Comparison of ENCODE assay signal across 10 cellular contexts in genomic region chr5:172906436-172906835, GRCh38. TPM values are rescaled to one million over a fixed set of nuclear protein-coding genes. Genes with fewer than 3 reads are reported as not detected.
DNase-seq lines count a peak whose midpoint lies in the region; ATAC-seq, FAIRE-seq and TF ChIP-seq lines count a peak whose summit lies in the region.
"Had no signal": no experiment of that assay in that cellular context is flagged by ENCODE, and none has a peak within 500 bp of the region (broad histone marks: within the 10 kb centered on the region; RNA-seq: fewer than 3 reads in every experiment).

No MANE protein-coding gene starts in this region.

- H2AFZ ChIP-seq in hepatocyte = no peak overlapping the region

- FAIRE-seq in HTR-8/SVneo (lab: Jason Lieb, UNC) = no peak

- no peak overlapping the region for H3K4me2 ChIP-seq in hepatocyte

- no peaks in the 10 kb centered on the region for H4K20me1 ChIP-seq in hepatocyte (ENCODE audit: insufficient read depth, poor library complexity, severe bottlenecking)

- H3K27me3 ChIP-seq in hepatocyte = no peaks in the 10 kb centered on the region
- no peaks in the 10 kb centered on the region for H3K27me3 ChIP-seq in aorta (ENCODE audit: control insufficient read depth in 1 of 2, insufficient read depth in 2 of 2, low read length in 1 of 2)

- intact Hi-C loops in aorta (cut with DNase I) = no loop called here

- peak overlapping the region in 1 of 2 donors; percentile 80 for H3K27ac Mint-ChIP-seq in stimulated activated naive CD8-positive, alpha-beta T cell treated with anti-CD3 and anti-CD28 coated beads, Interleukin-15, amount 100 ng/mL, for 72 hours

- no peak for TF ChIP-seq CTCF in hepatocyte (IDR thresholded peaks at IDR 0.05; ENCODE audit: poor library complexity)

- ATAC-seq in stimulated activated naive CD8-positive, alpha-beta T cell treated with anti-CD3 and anti-CD28 coated beads, Interleukin-15, amount 100 ng/mL, for 72 hours = peak; percentile 13
- no peak for ATAC-seq in stimulated activated naive CD8-positive, alpha-beta T cell treated with anti-CD3 and anti-CD28 coated beads, Interleukin-15, Interleukin-2, amounts not matched to agents 100 U/mL and 50 U/mL, for 24 hours
- ATAC-seq in HG03565 (IDR thresholded peaks at IDR 0.05; ENCODE audit: unreplicated experiment) (peak; percentile 63), aorta (ENCODE audit: low FRiP score) (peak; percentile 3)

- DNase-seq in stimulated activated naive CD8-positive, alpha-beta T cell treated with anti-CD3 and anti-CD28 coated beads, Interleukin-15, amount 100 ng/mL, for 72 hours = no peak
- no peak for DNase-seq in stimulated activated naive CD8-positive, alpha-beta T cell treated with anti-CD3 and anti-CD28 coated beads, Interleukin-15, Interleukin-2, amounts not matched to agents 100 U/mL and 50 U/mL, for 24 hours
- DNase-seq in hepatocyte (ENCODE audit: low spot score) (no peak), aorta (no peak), putamen (ENCODE audit: low spot score) (no peak), NOMO-1 (lab: John Stamatoyannopoulos, UW; ENCODE audit: unreplicated experiment in 2 of 2) (no peak), HTR-8/SVneo (ENCODE audit: insufficient read length, low spot score) (no peak)
- DNase-seq: central memory CD4-positive, alpha-beta T cell had no signal

- no peaks in the 10 kb centered on the region for H3K79me2 ChIP-seq in hepatocyte

- 83% methylated on average over 6 of the region's 6 CpGs for WGBS in hepatocyte (ENCODE audit: low lambda C conversion rate, missing lambda C conversion rate)
- 2 to 5% methylated on average over 6 of the region's 6 CpGs for WGBS in aorta, 2 donors

- peaks cover 21% of the 10 kb centered on the region for H3K4me1 Mint-ChIP-seq in stimulated activated naive CD8-positive, alpha-beta T cell treated with anti-CD3 and anti-CD28 coated beads, Interleukin-15, amount 100 ng/mL, for 72 hours

- H3K36me3 ChIP-seq in hepatocyte (replicated peaks; ENCODE audit: insufficient read depth, low read depth) (no peaks in the 10 kb centered on the region), aorta (ENCODE audit: control insufficient read depth in 1 of 2, insufficient read depth in 2 of 2, low read length in 1 of 2) (no peaks in the 10 kb centered on the region)

- no peaks in the 10 kb centered on the region for H3K27me3 Mint-ChIP-seq in stimulated activated naive CD8-positive, alpha-beta T cell treated with anti-CD3 and anti-CD28 coated beads, Interleukin-15, amount 100 ng/mL, for 72 hours

- H3K4me3 Mint-ChIP-seq in stimulated activated naive CD8-positive, alpha-beta T cell treated with anti-CD3 and anti-CD28 coated beads, Interleukin-15, amount 100 ng/mL, for 72 hours = no peak overlapping the region

- H3K9me3 ChIP-seq in hepatocyte (ENCODE audit: low read depth) = no peaks in the 10 kb centered on the region
- H3K9me3 ChIP-seq in aorta (ENCODE audit: control insufficient read depth, low read length) = no peaks in the 10 kb centered on the region

- H3K4me1 ChIP-seq in hepatocyte (ENCODE audit: insufficient read depth) = peaks cover 40% of the 10 kb centered on the region
- peaks cover 0 to 6% of the 10 kb centered on the region in 2 donors for H3K4me1 ChIP-seq in aorta (ENCODE audit: control insufficient read depth in 1 of 2, insufficient read depth in 2 of 2, low read length in 2 of 2)

- H3K4me3 ChIP-seq in hepatocyte = no peak overlapping the region
- no peak overlapping the region for H3K4me3 ChIP-seq in aorta (ENCODE audit: low read length in 2 of 2)

- H3K9me2 ChIP-seq in hepatocyte (replicated peaks; ENCODE audit: insufficient read depth) = no peaks in the 10 kb centered on the region

- H3K27ac ChIP-seq in hepatocyte = peak overlapping the region; percentile 99
- H3K27ac ChIP-seq in aorta (ENCODE audit: low read depth in 1 of 2, low read length in 2 of 2) = peak overlapping the region; percentile 77 to 97
- H3K27ac ChIP-seq: HL-60 had no signal

- H3K9me3 Mint-ChIP-seq in stimulated activated naive CD8-positive, alpha-beta T cell treated with anti-CD3 and anti-CD28 coated beads, Interleukin-15, amount 100 ng/mL, for 72 hours = no peaks in the 10 kb centered on the region

RNA-seq across cellular contexts. Expression of gene RPL26L1, which starts 52.8 kb away (rescaled TPM):
- 48.0 and 51.5 TPM in 2 replicates for total RNA-seq in hepatocyte
- 55.2 and 69.1 TPM in 2 replicates for polyA plus RNA-seq in hepatocyte
- 10 to 100 TPM; 16.7 to 31.2 TPM for total RNA-seq in aorta
- polyA plus RNA-seq in aorta = 10 to 100 TPM; 28.2 to 30.4 TPM
